8 cellular contexts compared by ENCODE assay signal in genomic region chr4:94406668-94407437, GRCh38. TPM values are rescaled to one million over a fixed set of nuclear protein-coding genes. Genes with fewer than 3 reads are reported as not detected.
A peak's percentile ranks its signal among the peaks of the same experiment; 100 is the strongest.
DNase-seq lines count a peak whose midpoint lies in the region; ATAC-seq and TF ChIP-seq lines count a peak whose summit lies in the region.

No MANE protein-coding gene starts in this region.

- no peak overlapping the region for H3K4me3 ChIP-seq in epithelial cell of esophagus (ENCODE audit: low read length)

- no peaks in the 10 kb centered on the region for H3K36me3 Mint-ChIP-seq in activated CD8-positive, alpha-beta T cell treated with anti-CD3 and anti-CD28 coated beads, Interleukin-2, amount 10 ng/mL, durations not matched to agents 7 days and 5 days (ENCODE audit: low read depth)

- no peak overlapping the region for H3K4me3 Mint-ChIP-seq in activated CD8-positive, alpha-beta T cell treated with anti-CD3 and anti-CD28 coated beads, Interleukin-2, amount 10 ng/mL, durations not matched to agents 7 days and 5 days

- POLR2A ChIA-PET in activated CD8-positive, alpha-beta T cell treated with anti-CD3 and anti-CD28 coated beads, Interleukin-2, amount 10 ng/mL, durations not matched to agents 7 days and 5 days (lab: Charles Lee), result no interaction called here

- H3K9me3 Mint-ChIP-seq in activated CD8-positive, alpha-beta T cell treated with anti-CD3 and anti-CD28 coated beads, Interleukin-2, amount 10 ng/mL, durations not matched to agents 7 days and 5 days (ENCODE audit: insufficient read depth), result no peaks in the 10 kb centered on the region

- peak; percentile 95 for TF ChIP-seq CTCF in epithelial cell of esophagus (IDR thresholded peaks at IDR 0.05; ENCODE audit: insufficient read depth, low read depth, low read length, missing control alignments)

- H3K27me3 Mint-ChIP-seq in activated CD8-positive, alpha-beta T cell treated with anti-CD3 and anti-CD28 coated beads, Interleukin-2, amount 10 ng/mL, durations not matched to agents 7 days and 5 days (ENCODE audit: low read depth), result peaks cover 3% of the 10 kb centered on the region

- CTCF ChIA-PET in activated CD8-positive, alpha-beta T cell treated with anti-CD3 and anti-CD28 coated beads, Interleukin-2, amount 10 ng/mL, durations not matched to agents 7 days and 5 days (lab: Charles Lee), result interaction anchor here (0.6 to 1.9 kb wide), 27 partner anchors 8 to 533 kb away, joined by 3 to 14 read pairs (median 4); no protein-coding TSS in a partner anchor

- ATAC-seq in GM18867 (IDR thresholded peaks at IDR 0.05; ENCODE audit: unreplicated experiment) (peak; percentile 93), HG03280 (IDR thresholded peaks at IDR 0.05; ENCODE audit: unreplicated experiment) (peak; percentile 86)
- ATAC-seq in activated CD8-positive, alpha-beta T cell treated with anti-CD3 and anti-CD28 coated beads, Interleukin-2, amount 10 ng/mL, durations not matched to agents 7 days and 5 days, result peak; percentile 57

- no peak overlapping the region for H3K27ac Mint-ChIP-seq in activated CD8-positive, alpha-beta T cell treated with anti-CD3 and anti-CD28 coated beads, Interleukin-2, amount 10 ng/mL, durations not matched to agents 7 days and 5 days

- peak; percentile 50 for DNase-seq in AG20443 (ENCODE audit: low spot score)
- DNase-seq in NCI-H748 treated with DMSO at 0.1 percent for 48 hours (lab: John Stamatoyannopoulos, UW), result peak; percentile 47
- DNase-seq in activated CD8-positive, alpha-beta T cell treated with anti-CD3 and anti-CD28 coated beads, Interleukin-2, amount 10 ng/mL, durations not matched to agents 7 days and 5 days, result peak; percentile 72
- peak; percentile 90 for DNase-seq in epithelial cell of esophagus (ENCODE audit: low read depth)
- DNase-seq in myocyte (ENCODE audit: low read depth), result peak; percentile 88
- peak; percentile 11 for DNase-seq in stimulated activated CD8-positive, alpha-beta memory T cell treated with anti-CD3 and anti-CD28 coated beads, Interleukin-7, amount 100 ng/mL, for 24 hours (ENCODE audit: low read depth)

- H3K4me1 Mint-ChIP-seq in activated CD8-positive, alpha-beta T cell treated with anti-CD3 and anti-CD28 coated beads, Interleukin-2, amount 10 ng/mL, durations not matched to agents 7 days and 5 days (ENCODE audit: low read depth), result no peaks in the 10 kb centered on the region

RNA-seq across cellular contexts. Expression of gene PDLIM5, which starts 44.9 kb away (rescaled TPM):
- 10 to 100 TPM; 18.1 to 18.3 TPM for total RNA-seq in activated CD8-positive, alpha-beta T cell treated with anti-CD3 and anti-CD28 coated beads, Interleukin-2, amount 10 ng/mL, durations not matched to agents 7 days and 5 days
- total RNA-seq in myocyte, result 122 and 170 TPM in 2 replicates
- polyA plus RNA-seq in myocyte (2012), result 84.3 TPM

Comparison
In these comparisons a context has a peak if more than half of its experiments do, and no peak if none do; other contexts are left out.
1. DNase-seq: peak in every context shown above with its lines; median percentile 90 in epithelial cell of esophagus; 88 in myocyte; 72 in activated CD8-positive, alpha-beta T cell treated with anti-CD3 and anti-CD28 coated beads, Interleukin-2, amount 10 ng/mL, durations not matched to agents 7 days and 5 days; 50 in AG20443; 47 in NCI-H748 treated with DMSO at 0.1 percent for 48 hours; 11 in stimulated activated CD8-positive, alpha-beta memory T cell treated with anti-CD3 and anti-CD28 coated beads, Interleukin-7, amount 100 ng/mL, for 24 hours.